Comparison of ENCODE assay signal across 8 cellular contexts in genomic region chr9:136312436-136312835, GRCh38. TPM values are rescaled to one million over a fixed set of nuclear protein-coding genes. Genes with fewer than 3 reads are reported as not detected.
DNase-seq lines count a peak whose midpoint lies in the region; ATAC-seq and TF ChIP-seq lines count a peak whose summit lies in the region.

No MANE protein-coding gene starts in this region.

- TF ChIP-seq CTCF in GM12864 (IDR thresholded peaks at IDR 0.05; ENCODE audit: low read depth, low read length, missing control alignments) (peak; percentile 51), brain microvascular endothelial cell (IDR thresholded peaks at IDR 0.05; ENCODE audit: low read depth, low read length, missing control alignments) (peak; percentile 81), thoracic aorta (IDR thresholded peaks at IDR 0.05) (peak; percentile 33)

- no peak for ATAC-seq in thoracic aorta (ENCODE audit: insufficient number of reproducible peaks, low FRiP score, low read depth)
- no peak for ATAC-seq in GM18520 (IDR thresholded peaks at IDR 0.05; ENCODE audit: unreplicated experiment)
- no peak for ATAC-seq in HG03097 (IDR thresholded peaks at IDR 0.05; ENCODE audit: low FRiP score, unreplicated experiment)

- H3K27ac ChIP-seq in brain microvascular endothelial cell (no peak overlapping the region), thoracic aorta (no peak overlapping the region)

- H3K27me3 ChIP-seq in brain microvascular endothelial cell (replicated peaks), result no peaks in the 10 kb centered on the region
- no peaks in the 10 kb centered on the region for H3K27me3 ChIP-seq in thoracic aorta (replicated peaks; ENCODE audit: insufficient read depth)

- DNase-seq in 8988T (peak; percentile 90), GM12864 (ENCODE audit: low read depth) (no peak), SK-MEL-5 (ENCODE audit: low read depth, low spot score) (peak; percentile 31), brain microvascular endothelial cell (no peak), left kidney (ENCODE audit: low read depth, low spot score) (peak; percentile 61), thoracic aorta (ENCODE audit: low spot score) (no peak)

- in situ Hi-C loops in SK-MEL-5 (cut with HindIII; ENCODE audit: low pct_unique_long_range_greater_than_20kb, low sequenced_read_pairs) (no loop called here), brain microvascular endothelial cell (cut with HindIII; ENCODE audit: low pct_ligation_motif_present, low sequenced_read_pairs) (no loop called here)

- H3K4me1 ChIP-seq in thoracic aorta (ENCODE audit: control insufficient read depth in 1 of 2, low read depth in 2 of 2), result no peaks in the 10 kb centered on the region

- H3K4me3 ChIP-seq in GM12864 (ENCODE audit: low read depth, low read length), result no peak overlapping the region
- no peak overlapping the region for H3K4me3 ChIP-seq in brain microvascular endothelial cell (ENCODE audit: low read depth, low read length)
- H3K4me3 ChIP-seq in thoracic aorta, result no peak overlapping the region

- no peaks in the 10 kb centered on the region for H3K9me3 ChIP-seq in thoracic aorta

- H3K36me3 ChIP-seq in brain microvascular endothelial cell (replicated peaks) (no peaks in the 10 kb centered on the region), thoracic aorta (no peaks in the 10 kb centered on the region)

RNA-seq across cellular contexts. Expression of gene CCDC187, which starts 8.5 kb away (rescaled TPM):
- not detected in 2 replicates for total RNA-seq in SK-MEL-5 (2014; rRNA removed; shearing (Covaris generic))
- polyA plus RNA-seq in SK-MEL-5 (2015; cell fraction: cytosol; rRNA removed), result not detected in 2 replicates
- polyA plus RNA-seq in SK-MEL-5 (2015; cell fraction: nucleus; rRNA removed), result not detected in 2 replicates
- total RNA-seq in thoracic aorta, result not detected

RNA-seq across cellular contexts. Expression of gene GPSM1, which starts 14.9 kb away (rescaled TPM):
- 21.2 and 21.4 TPM in 2 replicates for total RNA-seq in SK-MEL-5 (2014; rRNA removed; shearing (Covaris generic))
- 25.9 and 33.0 TPM in 2 replicates for polyA plus RNA-seq in SK-MEL-5 (2015; cell fraction: cytosol; rRNA removed)
- polyA plus RNA-seq in SK-MEL-5 (2015; cell fraction: nucleus; rRNA removed), result 90.8 and 103 TPM in 2 replicates
- 10 to 100 TPM; 29.2 to 33.6 TPM for total RNA-seq in thoracic aorta

RNA-seq across cellular contexts. Expression of gene DNLZ, which starts 51.1 kb away (rescaled TPM):
- 19.4 and 35.1 TPM in 2 replicates for total RNA-seq in SK-MEL-5 (2014; rRNA removed; shearing (Covaris generic))
- polyA plus RNA-seq in SK-MEL-5 (2015; cell fraction: cytosol; rRNA removed), result 26.8 and 54.3 TPM in 2 replicates
- polyA plus RNA-seq in SK-MEL-5 (2015; cell fraction: nucleus; rRNA removed), result 2.8 and 4.6 TPM in 2 replicates
- total RNA-seq in thoracic aorta, result 10 to 100 TPM; 39.4 to 41.3 TPM

Comparison
In these comparisons a context has a peak if more than half of its experiments do, and no peak if none do; other contexts are left out.
1. DNase-seq: peak in 8988T (single experiment), SK-MEL-5 (single experiment) and left kidney (single experiment); none in GM12864 (single experiment), brain microvascular endothelial cell (single experiment) and thoracic aorta (single experiment).
2. Peak in every context shown above with its lines, with median percentiles within 50 percentile points of each other: CTCF ChIP-seq.